ENCODE assay signal across 10 cellular contexts in the genomic region with DNA sequence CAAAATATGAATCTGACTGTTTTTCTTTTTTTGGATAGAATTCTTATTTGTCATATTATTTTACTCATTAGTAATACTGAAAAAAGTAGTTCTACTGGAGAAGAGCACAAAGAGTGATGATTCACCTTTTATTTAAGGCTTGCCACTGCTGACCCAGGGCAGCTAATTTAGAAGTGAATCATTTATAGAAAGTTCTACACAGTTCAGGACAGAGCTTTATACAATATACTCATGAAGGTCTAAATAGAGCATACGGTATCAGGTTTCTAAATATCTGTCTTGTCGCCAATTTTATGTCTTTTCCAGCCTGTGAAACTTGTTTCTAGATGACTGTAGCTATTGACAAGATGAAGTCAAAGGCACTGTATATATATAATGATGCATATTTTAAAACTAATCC. TPM values are rescaled to one million over a fixed set of nuclear protein-coding genes. Genes with fewer than 3 reads are reported as not detected.
DNase-seq lines count a peak whose midpoint lies in the region; ATAC-seq and TF ChIP-seq lines count a peak whose summit lies in the region.
"Had no signal": no experiment of that assay in that cellular context is flagged by ENCODE, and none has a peak within 500 bp of the region (broad histone marks: within the 10 kb centered on the region; RNA-seq: fewer than 3 reads in every experiment).

No MANE protein-coding gene starts in this region.

- H3K27me3 ChIP-seq in adipocyte (replicated peaks; ENCODE audit: control insufficient read depth, insufficient read depth, low read length) = no peaks in the 10 kb centered on the region
- no peaks in the 10 kb centered on the region for H3K27me3 ChIP-seq in ovary

- H3K36me3 Mint-ChIP-seq in T-cell = no peaks in the 10 kb centered on the region

- TF ChIP-seq POLR2A in ovary (IDR thresholded peaks at IDR 0.05) = no peak

- no peak overlapping the region for H3K27ac ChIP-seq in ovary

- no peaks in the 10 kb centered on the region for H3K9me3 Mint-ChIP-seq in T-cell

- DNase-seq in ELR (ENCODE audit: low read depth) = peak; percentile 90
- DNase-seq in adipocyte (ENCODE audit: low read depth) = peak; percentile 76
- DNase-seq in left colon = no peak
- no peak for DNase-seq in ovary
- DNase-seq in T-cell = no peak
- DNase-seq in cerebellum (ENCODE audit: low spot score) = no peak
- DNase-seq: amygdala had no signal

- H3K9ac ChIP-seq in adipocyte (ENCODE audit: low read length) = peak overlapping the region; percentile 66

- peak; percentile 96 for ATAC-seq in HG02610 (IDR thresholded peaks at IDR 0.05; ENCODE audit: unreplicated experiment)
- peak; percentile 74 for ATAC-seq in left colon
- ATAC-seq in T-cell (replicated peaks in 1 of 4) = no peak
- no peak for ATAC-seq in HG03139 (IDR thresholded peaks at IDR 0.05; ENCODE audit: unreplicated experiment)

- TF ChIP-seq CTCF in ovary (IDR thresholded peaks at IDR 0.05) = no peak

- no peaks in the 10 kb centered on the region for H3K36me3 ChIP-seq in adipocyte (ENCODE audit: control insufficient read depth, insufficient read depth, low read length, severe bottlenecking)
- no peaks in the 10 kb centered on the region for H3K36me3 ChIP-seq in ovary

- POLR2A ChIA-PET in T-cell (lab: Charles Lee) = no interaction called here

- no peaks in the 10 kb centered on the region for H3K4me1 Mint-ChIP-seq in T-cell

- H3K27ac Mint-ChIP-seq in T-cell = no peak overlapping the region

- TF ChIP-seq EP300 in ovary (IDR thresholded peaks at IDR 0.05) = no peak

- H3K4me1 ChIP-seq in adipocyte (ENCODE audit: control insufficient read depth, insufficient read depth, low read length) (peaks cover 28% of the 10 kb centered on the region), ovary (ENCODE audit: insufficient read depth) (no peaks in the 10 kb centered on the region)

- no peak overlapping the region for H3K4me3 Mint-ChIP-seq in T-cell

- 48 to 51% (median 48%) methylated on average over 2 of the region's 2 CpGs for WGBS in ovary, 3 donors

- CTCF ChIA-PET in T-cell (lab: Charles Lee) = no interaction called here

- H3K9me3 ChIP-seq in adipocyte (ENCODE audit: control insufficient read depth, low read length) = no peaks in the 10 kb centered on the region
- no peaks in the 10 kb centered on the region for H3K9me3 ChIP-seq in ovary

- peak overlapping the region; percentile 44 for H3K4me3 ChIP-seq in adipocyte (ENCODE audit: low read length)
- H3K4me3 ChIP-seq in ovary = no peak overlapping the region

- H3K27me3 Mint-ChIP-seq in T-cell = peaks cover 11 to 15% of the 10 kb centered on the region in 2 donors

- intact Hi-C loops in left colon (cut with DNase I, micrococcal nuclease) = no loop called here
- intact Hi-C loops in ovary (cut with DNase I) = no loop called here

RNA-seq across cellular contexts. Expression of a gene that starts 25.0 kb away (rescaled TPM):
- 10 to 100 TPM; 30.5 to 32.4 TPM for total RNA-seq in left colon
- total RNA-seq in ovary = 1 to 10 TPM; 1.8 to 5.7 (median 3.3) TPM
- polyA plus RNA-seq in ovary = 1 to 10 TPM; 2.1 to 2.7 TPM
- total RNA-seq in T-cell = under 1 TPM; 0.09 to 0.19 (median 0.16) TPM
- 0.64 TPM for total RNA-seq in cerebellum
- total RNA-seq: SK-MEL-5 had no signal

Comparison
In these comparisons a context has a peak if more than half of its experiments do, and no peak if none do; other contexts are left out.
1. DNase-seq: peak in ELR (single experiment) and adipocyte (single experiment); none in left colon (0 of 2), ovary (0 of 5), T-cell (0 of 34) and cerebellum (single experiment).
2. ATAC-seq: peak in HG02610 (single experiment) and left colon (single experiment); none in T-cell (0 of 4) and HG03139 (single experiment).
3. RNA of a gene that starts 25.0 kb away (total RNA-seq): 30.5 to 32.4 TPM in left colon; 1.8 to 5.7 TPM in ovary, 0.64 TPM in cerebellum (single experiment) and 0.09 to 0.19 TPM in T-cell; every median in the first group is over 4 times any median in the second.